12 cellular contexts compared by ENCODE assay signal in the genomic region with DNA sequence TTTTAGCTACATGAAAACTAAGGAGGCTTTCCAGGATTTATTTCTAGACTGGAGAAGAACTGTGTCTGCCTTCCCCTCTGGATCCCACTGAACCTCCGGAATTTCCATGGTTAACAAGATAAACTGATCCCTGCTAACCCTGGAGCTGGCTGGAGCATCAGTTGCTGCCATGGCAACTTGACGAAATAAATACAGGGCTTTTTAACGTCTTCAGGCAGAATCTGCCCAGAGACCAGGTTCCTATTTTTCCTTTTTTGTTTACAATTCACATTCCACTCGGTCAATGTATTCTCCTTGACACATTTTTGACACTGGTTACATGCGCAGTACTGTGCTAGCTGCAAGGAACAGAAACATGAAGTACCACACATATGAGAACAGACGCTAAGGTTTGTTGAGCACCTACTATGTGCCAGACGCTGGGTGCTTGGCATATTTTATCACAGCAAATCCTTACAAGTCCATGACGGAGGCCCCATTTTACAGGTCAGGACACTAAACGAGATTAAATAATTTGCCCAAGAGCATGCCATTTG. TPM values are rescaled to one million over a fixed set of nuclear protein-coding genes. Genes with fewer than 3 reads are reported as not detected.
DNase-seq lines count a peak whose midpoint lies in the region; ATAC-seq, FAIRE-seq and TF ChIP-seq lines count a peak whose summit lies in the region.
"Had no signal": no experiment of that assay in that cellular context is flagged by ENCODE, and none has a peak within 500 bp of the region (broad histone marks: within the 10 kb centered on the region; RNA-seq: fewer than 3 reads in every experiment).

No MANE protein-coding gene starts in this region.

- in situ Hi-C loops in mammary epithelial cell (cut with MboI; ENCODE audit: low sequenced_read_pairs in 2 of 2) = no loop called here

- H3K9ac ChIP-seq in mammary epithelial cell (ENCODE audit: insufficient read depth, low read length) = no peak overlapping the region

- H2AFZ ChIP-seq in ACC112 (ENCODE audit: low read length, unreplicated experiment) (no peak overlapping the region), mammary epithelial cell (ENCODE audit: low read depth, low read length) (no peak overlapping the region)

- H3K9me3 ChIP-seq in mammary epithelial cell (replicated peaks; ENCODE audit: insufficient read depth, low read length) = no peaks in the 10 kb centered on the region
- no peaks in the 10 kb centered on the region for H3K9me3 ChIP-seq in naive thymus-derived CD4-positive, alpha-beta T cell (ENCODE audit: control insufficient read depth in 2 of 3, low read length in 3 of 3)

- peaks cover 0 to 7% (median 2%) of the 10 kb centered on the region in 11 donors for H3K9me3 Mint-ChIP-seq in naive thymus-derived CD4-positive, alpha-beta T cell
- H3K9me3 Mint-ChIP-seq: activated CD4-positive, alpha-beta T cell treated with anti-CD3 and anti-CD28 coated beads, Interleukin-2, amount 10 ng/mL, durations not matched to agents 7 days and 5 days had no signal

- H3K27ac ChIP-seq in ACC112 (ENCODE audit: low read depth, low read length) (no peak overlapping the region), mammary epithelial cell (ENCODE audit: insufficient read depth, low read depth, low read length) (no peak overlapping the region)
- H3K27ac ChIP-seq in naive thymus-derived CD4-positive, alpha-beta T cell (ENCODE audit: low read depth, low read length) = no peak overlapping the region
- H3K27ac ChIP-seq: epithelial cell of prostate had no signal

- intact Hi-C loops in mammary epithelial cell (cut with micrococcal nuclease) = no loop called here
- intact Hi-C loops in naive thymus-derived CD4-positive, alpha-beta T cell (cut with micrococcal nuclease) = no loop called here

- peaks cover 19% of the 10 kb centered on the region for H3K4me1 ChIP-seq in ACC112 (ENCODE audit: control insufficient read depth, insufficient read depth, low read length, unreplicated experiment)
- H3K4me1 ChIP-seq in mammary epithelial cell (ENCODE audit: insufficient read depth, low read length) = peaks cover 23% of the 10 kb centered on the region
- peaks cover 0 to 5% of the 10 kb centered on the region in 2 donors for H3K4me1 ChIP-seq in naive thymus-derived CD4-positive, alpha-beta T cell (ENCODE audit: control insufficient read depth in 2 of 2, insufficient read depth in 2 of 2, low read length in 2 of 2)

- 85% methylated on average over 9 of the region's 9 CpGs for WGBS in mammary epithelial cell (ENCODE audit: low coverage, missing lambda C conversion rate)

- peaks cover 0 to 15% (median 0%) of the 10 kb centered on the region in 5 donors for H3K36me3 Mint-ChIP-seq in naive thymus-derived CD4-positive, alpha-beta T cell

- H3K27ac Mint-ChIP-seq in naive thymus-derived CD4-positive, alpha-beta T cell = peak overlapping the region in 4 of 9 donors; percentile 12 to 68 (median 66)
- H3K27ac Mint-ChIP-seq: activated CD4-positive, alpha-beta T cell treated with anti-CD3 and anti-CD28 coated beads, Interleukin-2, amount 10 ng/mL, durations not matched to agents 7 days and 5 days had no signal

- peaks cover 32% of the 10 kb centered on the region for H3K79me2 ChIP-seq in ACC112 (ENCODE audit: control insufficient read depth, insufficient read depth, low read length, unreplicated experiment)
- H3K79me2 ChIP-seq in mammary epithelial cell (ENCODE audit: insufficient read depth, low read length) = no peaks in the 10 kb centered on the region

- no peaks in the 10 kb centered on the region for H3K36me3 ChIP-seq in ACC112 (ENCODE audit: insufficient read depth, low read length)
- no peaks in the 10 kb centered on the region for H3K36me3 ChIP-seq in mammary epithelial cell (ENCODE audit: insufficient read depth, low read length)
- no peaks in the 10 kb centered on the region for H3K36me3 ChIP-seq in naive thymus-derived CD4-positive, alpha-beta T cell (ENCODE audit: control insufficient read depth in 2 of 3, insufficient read depth in 3 of 3, low read length in 3 of 3)

- POLR2A ChIA-PET in naive thymus-derived CD4-positive, alpha-beta T cell (lab: Charles Lee) = interaction anchor here (3.6 kb wide), 1 partner anchor 13 kb away, joined by 15 read pairs; no protein-coding TSS in a partner anchor

- CTCF ChIA-PET in mammary epithelial cell (lab: Charles Lee; ENCODE audit: low non-redundant PET) = no interaction called here
- CTCF ChIA-PET in naive thymus-derived CD4-positive, alpha-beta T cell (lab: Charles Lee) = interaction anchor here (0.9 to 1.2 kb wide), 2 partner anchors 28 to 29 kb away, joined by 3 to 6 read pairs; no protein-coding TSS in a partner anchor

- peak overlapping the region in 9 of 10 donors; percentile 53 to 93 (median 84) for H3K4me3 Mint-ChIP-seq in naive thymus-derived CD4-positive, alpha-beta T cell

- H3K27me3 Mint-ChIP-seq in naive thymus-derived CD4-positive, alpha-beta T cell = peaks cover 0 to 53% (median 32%) of the 10 kb centered on the region in 5 donors

- DNase-seq in D721Med (ENCODE audit: insufficient read length, low spot score) (no peak), mammary epithelial cell (no peak), NCI-H2029 treated with DMSO at 0.1 percent for 48 hours (lab: John Stamatoyannopoulos, UW) (no peak), GM19238 (ENCODE audit: insufficient read length, low spot score) (no peak), nucleus accumbens (lab: John Stamatoyannopoulos, UW) (no peak), UCSD-AML1 (lab: John Stamatoyannopoulos, UW; ENCODE audit: unreplicated experiment) (no peak)
- no peak for DNase-seq in naive thymus-derived CD4-positive, alpha-beta T cell
- DNase-seq: activated CD4-positive, alpha-beta T cell treated with anti-CD3 and anti-CD28 coated beads, Interleukin-2, amount 10 ng/mL, durations not matched to agents 7 days and 5 days; DMS 273 treated with DMSO at 0.1 percent for 48 hours had no signal

- H3K27me3 ChIP-seq in ACC112 (ENCODE audit: insufficient read depth, low read length) (peaks cover 15% of the 10 kb centered on the region; the same call in 1 of the 2 replicates), mammary epithelial cell (ENCODE audit: insufficient read depth, low read length) (peaks cover 4% of the 10 kb centered on the region)
- H3K27me3 ChIP-seq in naive thymus-derived CD4-positive, alpha-beta T cell (ENCODE audit: control insufficient read depth in 2 of 2, insufficient read depth in 2 of 2, low read length in 2 of 2) = peaks cover 0 to 9% of the 10 kb centered on the region in 2 donors

- BruUV-seq in mammary epithelial cell (replicated peaks; lab: Mats Ljungman, UMichigan) = TSS peak; percentile 14

- H4K20me1 ChIP-seq in mammary epithelial cell (ENCODE audit: insufficient read depth, low read length) = no peaks in the 10 kb centered on the region

- H3K4me3 ChIP-seq in ACC112 (ENCODE audit: low read depth, low read length) = peak overlapping the region; percentile 92
- no peak overlapping the region for H3K4me3 ChIP-seq in mammary epithelial cell (replicated peaks in 1 of 3; ENCODE audit: insufficient read depth in 1 of 3, low read depth in 2 of 3, low read length in 3 of 3)
- no peak overlapping the region for H3K4me3 ChIP-seq in naive thymus-derived CD4-positive, alpha-beta T cell (ENCODE audit: low read length)
- H3K4me3 ChIP-seq: K562 had no signal

- no peak overlapping the region for H3K4me2 ChIP-seq in mammary epithelial cell (ENCODE audit: insufficient read depth, low read depth, low read length)

- dilution Hi-C loops in mammary epithelial cell (cut with HindIII; ENCODE audit: low sequenced_read_pairs) = no loop called here

- ATAC-seq in naive thymus-derived CD4-positive, alpha-beta T cell = no peak
- ATAC-seq: K562 had no signal

- H3K4me1 Mint-ChIP-seq in naive thymus-derived CD4-positive, alpha-beta T cell = peaks cover 11 to 40% (median 30%) of the 10 kb centered on the region in 7 donors

- FAIRE-seq in D721Med (lab: Jason Lieb, UNC) = peak; percentile 48
- FAIRE-seq: K562 had no signal

- TF ChIP-seq CTCF in D721Med (IDR thresholded peaks at IDR 0.05; ENCODE audit: insufficient read depth, missing control alignments) = no peak
- TF ChIP-seq CTCF in mammary epithelial cell (conservative IDR thresholded peaks at IDR 0.05 in 1 of 2, IDR thresholded peaks at IDR 0.05 in 1 of 2; ENCODE audit: extremely low read depth in 1 of 2, insufficient read depth in 1 of 2, low read depth in 1 of 2, low read length in 2 of 2) = no peak

RNA-seq across cellular contexts. Expression of gene C14orf132, which starts 1.7 kb away (rescaled TPM):
- total RNA-seq in mammary epithelial cell = 1 to 10 TPM; 2.2 to 3.2 TPM
- polyA plus RNA-seq in mammary epithelial cell = 0.41 TPM
- 1.2 TPM for polyA minus RNA-seq in mammary epithelial cell
- total RNA-seq in naive thymus-derived CD4-positive, alpha-beta T cell = 10 to 100 TPM in 2 of 5 experiments, 1 to 10 TPM in 2, under 1 TPM in 1; 0.41 to 22.9 (median 7.8) TPM
- 1 to 10 TPM; 3.9 to 7.2 TPM for polyA plus RNA-seq in naive thymus-derived CD4-positive, alpha-beta T cell
- total RNA-seq: K562 had no signal
- polyA plus RNA-seq: K562 had no signal
